ENCODE assay signal across 1 cellular context in the genomic region with DNA sequence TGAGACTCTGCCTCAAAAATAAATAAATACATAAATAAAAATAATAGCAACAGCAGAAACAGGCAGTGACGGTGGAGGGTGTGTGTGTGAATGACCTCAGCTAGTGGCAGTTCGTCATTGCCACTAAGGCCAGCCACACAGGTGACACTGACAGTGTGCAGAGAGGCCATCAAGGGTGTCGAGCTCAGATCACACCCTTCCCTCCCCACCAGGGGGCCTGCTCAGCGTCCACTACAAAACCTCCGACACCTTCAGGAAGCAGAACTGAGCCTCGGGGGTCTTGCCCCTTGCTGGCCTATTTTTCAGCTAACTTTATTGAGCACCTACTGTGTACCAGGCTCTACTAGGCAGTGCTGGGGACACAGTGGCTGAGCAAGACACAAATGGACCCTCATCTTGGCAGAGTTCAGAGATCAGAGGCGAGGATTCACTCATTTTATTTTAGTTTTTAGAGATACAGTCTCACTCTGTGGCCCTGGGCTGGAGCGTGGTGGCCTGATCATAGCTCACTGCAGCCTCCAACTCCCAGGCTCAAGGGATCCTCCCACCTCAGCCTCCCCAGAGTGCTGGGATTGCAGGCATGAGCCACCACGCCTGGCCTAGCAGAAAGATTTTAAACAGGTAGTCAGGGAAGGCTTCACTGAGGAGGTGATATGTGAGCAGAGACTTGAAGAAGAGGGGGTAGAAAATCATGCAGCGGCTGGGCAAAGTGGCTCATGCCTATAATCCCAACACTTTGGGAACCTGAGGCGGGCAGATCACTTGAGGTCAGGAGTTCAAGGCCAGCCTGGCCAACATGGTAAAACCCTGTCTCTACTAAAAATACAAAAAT.
A peak's percentile ranks its signal among the peaks of the same experiment; 100 is the strongest.
TF ChIP-seq lines count a peak whose summit lies in the region.

No MANE protein-coding gene starts in this region.

TF ChIP-seq in HepG2, 621 proteins besides CTCF, POLR2A, EP300 and RAD21 (continued from another document and continues in another):
- TF ChIP-seq ZNF704 (CRISPR knock-in tag; IDR thresholded peaks at IDR 0.05; ENCODE audit: borderline replicate concordance), result no peak
- TF ChIP-seq ZNF768 (CRISPR knock-in tag; IDR thresholded peaks at IDR 0.05), result peak; percentile 22; the same call in 1 of the 2 replicates
- TF ChIP-seq, protein P1, sequence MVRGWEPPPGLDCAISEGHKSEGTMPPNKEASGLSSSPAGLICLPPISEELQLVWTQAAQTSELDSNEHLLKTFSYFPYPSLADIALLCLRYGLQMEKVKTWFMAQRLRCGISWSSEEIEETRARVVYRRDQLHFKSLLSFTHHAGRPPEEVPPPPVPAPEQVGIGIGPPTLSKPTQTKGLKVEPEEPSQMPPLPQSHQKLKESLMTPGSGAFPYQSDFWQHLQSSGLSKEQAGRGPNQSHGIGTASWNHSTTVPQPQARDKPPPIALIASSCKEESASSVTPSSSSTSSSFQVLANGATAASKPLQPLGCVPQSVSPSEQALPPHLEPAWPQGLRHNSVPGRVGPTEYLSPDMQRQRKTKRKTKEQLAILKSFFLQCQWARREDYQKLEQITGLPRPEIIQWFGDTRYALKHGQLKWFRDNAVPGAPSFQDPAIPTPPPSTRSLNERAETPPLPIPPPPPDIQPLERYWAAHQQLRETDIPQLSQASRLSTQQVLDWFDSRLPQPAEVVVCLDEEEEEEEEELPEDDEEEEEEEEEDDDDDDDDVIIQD (CRISPR knock-in tag; IDR thresholded peaks at IDR 0.05; ENCODE audit: low read depth), result no peak
- no peak for TF ChIP-seq RARG (CRISPR knock-in tag; IDR thresholded peaks at IDR 0.05; ENCODE audit: low read depth)
- TF ChIP-seq TBL1XR1 (IDR thresholded peaks at IDR 0.05; ENCODE audit: borderline replicate concordance, low read length, partially characterized antibody), result no peak
- peak; percentile 95 for TF ChIP-seq ZNF770 (CRISPR knock-in tag; IDR thresholded peaks at IDR 0.05)
- TF ChIP-seq DPF2 (CRISPR knock-in tag; IDR thresholded peaks at IDR 0.05; ENCODE audit: borderline replicate concordance, low read depth), result no peak
- TF ChIP-seq ZFAT (CRISPR knock-in tag; conservative IDR thresholded peaks at IDR 0.05), result no peak
- TF ChIP-seq EHMT2 (IDR thresholded peaks at IDR 0.05; ENCODE audit: borderline replicate concordance, low read depth, low read length), result no peak
- no peak for TF ChIP-seq ZNF136 (CRISPR knock-in tag; IDR thresholded peaks at IDR 0.05; ENCODE audit: low read depth)
- peak; percentile 95 for TF ChIP-seq ZKSCAN8 (CRISPR knock-in tag; IDR thresholded peaks at IDR 0.05; ENCODE audit: borderline replicate concordance)
- TF ChIP-seq ZNF639 (CRISPR knock-in tag; conservative IDR thresholded peaks at IDR 0.05), result no peak
- no peak for TF ChIP-seq ZNF484 (CRISPR knock-in tag; IDR thresholded peaks at IDR 0.05; ENCODE audit: borderline replicate concordance, low read depth)
- TF ChIP-seq ZMAT3 (CRISPR knock-in tag; conservative IDR thresholded peaks at IDR 0.05), result no peak
- TF ChIP-seq ZSCAN30 (CRISPR knock-in tag; IDR thresholded peaks at IDR 0.05), result no peak
- TF ChIP-seq, protein P2, sequence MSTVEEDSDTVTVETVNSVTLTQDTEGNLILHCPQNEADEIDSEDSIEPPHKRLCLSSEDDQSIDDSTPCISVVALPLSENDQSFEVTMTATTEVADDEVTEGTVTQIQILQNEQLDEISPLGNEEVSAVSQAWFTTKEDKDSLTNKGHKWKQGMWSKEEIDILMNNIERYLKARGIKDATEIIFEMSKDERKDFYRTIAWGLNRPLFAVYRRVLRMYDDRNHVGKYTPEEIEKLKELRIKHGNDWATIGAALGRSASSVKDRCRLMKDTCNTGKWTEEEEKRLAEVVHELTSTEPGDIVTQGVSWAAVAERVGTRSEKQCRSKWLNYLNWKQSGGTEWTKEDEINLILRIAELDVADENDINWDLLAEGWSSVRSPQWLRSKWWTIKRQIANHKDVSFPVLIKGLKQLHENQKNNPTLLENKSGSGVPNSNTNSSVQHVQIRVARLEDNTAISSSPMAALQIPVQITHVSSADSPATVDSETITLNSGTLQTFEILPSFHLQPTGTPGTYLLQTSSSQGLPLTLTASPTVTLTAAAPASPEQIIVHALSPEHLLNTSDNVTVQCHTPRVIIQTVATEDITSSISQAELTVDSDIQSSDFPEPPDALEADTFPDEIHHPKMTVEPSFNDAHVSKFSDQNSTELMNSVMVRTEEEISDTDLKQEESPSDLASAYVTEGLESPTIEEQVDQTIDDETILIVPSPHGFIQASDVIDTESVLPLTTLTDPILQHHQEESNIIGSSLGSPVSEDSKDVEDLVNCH (CRISPR knock-in tag; IDR thresholded peaks at IDR 0.05), result no peak
- TF ChIP-seq, protein P3, sequence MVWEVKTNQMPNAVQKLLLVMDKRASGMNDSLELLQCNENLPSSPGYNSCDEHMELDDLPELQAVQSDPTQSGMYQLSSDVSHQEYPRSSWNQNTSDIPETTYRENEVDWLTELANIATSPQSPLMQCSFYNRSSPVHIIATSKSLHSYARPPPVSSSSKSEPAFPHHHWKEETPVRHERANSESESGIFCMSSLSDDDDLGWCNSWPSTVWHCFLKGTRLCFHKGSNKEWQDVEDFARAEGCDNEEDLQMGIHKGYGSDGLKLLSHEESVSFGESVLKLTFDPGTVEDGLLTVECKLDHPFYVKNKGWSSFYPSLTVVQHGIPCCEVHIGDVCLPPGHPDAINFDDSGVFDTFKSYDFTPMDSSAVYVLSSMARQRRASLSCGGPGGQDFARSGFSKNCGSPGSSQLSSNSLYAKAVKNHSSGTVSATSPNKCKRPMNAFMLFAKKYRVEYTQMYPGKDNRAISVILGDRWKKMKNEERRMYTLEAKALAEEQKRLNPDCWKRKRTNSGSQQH (CRISPR knock-in tag; IDR thresholded peaks at IDR 0.05; ENCODE audit: low read depth), result no peak
- TF ChIP-seq, protein P4, sequence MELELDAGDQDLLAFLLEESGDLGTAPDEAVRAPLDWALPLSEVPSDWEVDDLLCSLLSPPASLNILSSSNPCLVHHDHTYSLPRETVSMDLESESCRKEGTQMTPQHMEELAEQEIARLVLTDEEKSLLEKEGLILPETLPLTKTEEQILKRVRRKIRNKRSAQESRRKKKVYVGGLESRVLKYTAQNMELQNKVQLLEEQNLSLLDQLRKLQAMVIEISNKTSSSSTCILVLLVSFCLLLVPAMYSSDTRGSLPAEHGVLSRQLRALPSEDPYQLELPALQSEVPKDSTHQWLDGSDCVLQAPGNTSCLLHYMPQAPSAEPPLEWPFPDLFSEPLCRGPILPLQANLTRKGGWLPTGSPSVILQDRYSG (CRISPR knock-in tag; IDR thresholded peaks at IDR 0.05), result no peak
- TF ChIP-seq GTF2F1 (IDR thresholded peaks at IDR 0.05; ENCODE audit: low read length), result no peak
- TF ChIP-seq, protein P5, sequence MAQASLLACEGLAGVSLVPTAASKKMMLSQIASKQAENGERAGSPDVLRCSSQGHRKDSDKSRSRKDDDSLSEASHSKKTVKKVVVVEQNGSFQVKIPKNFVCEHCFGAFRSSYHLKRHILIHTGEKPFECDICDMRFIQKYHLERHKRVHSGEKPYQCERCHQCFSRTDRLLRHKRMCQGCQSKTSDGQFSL (CRISPR knock-in tag; IDR thresholded peaks at IDR 0.05), result no peak
- TF ChIP-seq SRSF1 (optimal IDR thresholded peaks at IDR 0.05; ENCODE audit: low read depth, low read length), result no peak
- no peak for TF ChIP-seq CCDC6 (CRISPR knock-in tag; IDR thresholded peaks at IDR 0.05)
- TF ChIP-seq DNMT3B (CRISPR knock-in tag; conservative IDR thresholded peaks at IDR 0.05), result no peak
- TF ChIP-seq TBX2 (CRISPR knock-in tag; IDR thresholded peaks at IDR 0.05; ENCODE audit: borderline replicate concordance), result peak; percentile 77
- peak; percentile 60 for TF ChIP-seq CREB1 (IDR thresholded peaks at IDR 0.05)
- TF ChIP-seq CREB1 (CRISPR knock-in tag; IDR thresholded peaks at IDR 0.05), result no peak
- no peak; the same call in 1 of the 2 replicates for TF ChIP-seq KDM5B (CRISPR knock-in tag; IDR thresholded peaks at IDR 0.05; ENCODE audit: borderline replicate concordance)
- TF ChIP-seq, protein P6, sequence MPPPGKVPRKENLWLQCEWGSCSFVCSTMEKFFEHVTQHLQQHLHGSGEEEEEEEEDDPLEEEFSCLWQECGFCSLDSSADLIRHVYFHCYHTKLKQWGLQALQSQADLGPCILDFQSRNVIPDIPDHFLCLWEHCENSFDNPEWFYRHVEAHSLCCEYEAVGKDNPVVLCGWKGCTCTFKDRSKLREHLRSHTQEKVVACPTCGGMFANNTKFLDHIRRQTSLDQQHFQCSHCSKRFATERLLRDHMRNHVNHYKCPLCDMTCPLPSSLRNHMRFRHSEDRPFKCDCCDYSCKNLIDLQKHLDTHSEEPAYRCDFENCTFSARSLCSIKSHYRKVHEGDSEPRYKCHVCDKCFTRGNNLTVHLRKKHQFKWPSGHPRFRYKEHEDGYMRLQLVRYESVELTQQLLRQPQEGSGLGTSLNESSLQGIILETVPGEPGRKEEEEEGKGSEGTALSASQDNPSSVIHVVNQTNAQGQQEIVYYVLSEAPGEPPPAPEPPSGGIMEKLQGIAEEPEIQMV (CRISPR knock-in tag; IDR thresholded peaks at IDR 0.05; ENCODE audit: low read depth), result no peak
- no peak for TF ChIP-seq ZNF264 (CRISPR knock-in tag; IDR thresholded peaks at IDR 0.05)
- TF ChIP-seq, protein P7, sequence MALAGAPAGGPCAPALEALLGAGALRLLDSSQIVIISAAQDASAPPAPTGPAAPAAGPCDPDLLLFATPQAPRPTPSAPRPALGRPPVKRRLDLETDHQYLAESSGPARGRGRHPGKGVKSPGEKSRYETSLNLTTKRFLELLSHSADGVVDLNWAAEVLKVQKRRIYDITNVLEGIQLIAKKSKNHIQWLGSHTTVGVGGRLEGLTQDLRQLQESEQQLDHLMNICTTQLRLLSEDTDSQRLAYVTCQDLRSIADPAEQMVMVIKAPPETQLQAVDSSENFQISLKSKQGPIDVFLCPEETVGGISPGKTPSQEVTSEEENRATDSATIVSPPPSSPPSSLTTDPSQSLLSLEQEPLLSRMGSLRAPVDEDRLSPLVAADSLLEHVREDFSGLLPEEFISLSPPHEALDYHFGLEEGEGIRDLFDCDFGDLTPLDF (CRISPR knock-in tag; IDR thresholded peaks at IDR 0.05), result no peak
- no peak for TF ChIP-seq REL (CRISPR knock-in tag; conservative IDR thresholded peaks at IDR 0.05)
- 0 out of 2 replicates have a peak, but pooled peaks have one; percentile 13 for TF ChIP-seq ELF3 (CRISPR knock-in tag; IDR thresholded peaks at IDR 0.05)
- TF ChIP-seq ZC3H13 (CRISPR knock-in tag; IDR thresholded peaks at IDR 0.05), result no peak
- TF ChIP-seq ZNF501 (CRISPR knock-in tag; IDR thresholded peaks at IDR 0.05), result 0 out of 2 replicates have a peak, but pooled peaks have one; percentile 37
- no peak for TF ChIP-seq ZNF382 (CRISPR knock-in tag; IDR thresholded peaks at IDR 0.05; ENCODE audit: borderline replicate concordance)
- TF ChIP-seq ZSCAN22 (CRISPR knock-in tag; IDR thresholded peaks at IDR 0.05), result no peak
- 0 out of 2 replicates have a peak, but pooled peaks have one; percentile 53 for TF ChIP-seq ZMYM2 (CRISPR knock-in tag; IDR thresholded peaks at IDR 0.05)
- no peak for TF ChIP-seq ZNF280B (CRISPR knock-in tag; IDR thresholded peaks at IDR 0.05; ENCODE audit: borderline replicate concordance)
- TF ChIP-seq MXD1 (CRISPR knock-in tag; IDR thresholded peaks at IDR 0.05), result no peak
- no peak for TF ChIP-seq ASH2L (IDR thresholded peaks at IDR 0.05; ENCODE audit: insufficient read length, low read depth, low read length)
- TF ChIP-seq SOX5 (CRISPR knock-in tag; IDR thresholded peaks at IDR 0.05; ENCODE audit: borderline replicate concordance), result 0 out of 2 replicates have a peak, but pooled peaks have one; percentile 19
- peak; percentile 42; the same call in 1 of the 2 replicates for TF ChIP-seq MIXL1 (CRISPR knock-in tag; IDR thresholded peaks at IDR 0.05)
- TF ChIP-seq SOX6 (IDR thresholded peaks at IDR 0.05), result no peak
- no peak for TF ChIP-seq SOX6 (CRISPR knock-in tag; IDR thresholded peaks at IDR 0.05)
- peak; percentile 61; the same call in 1 of the 2 replicates for TF ChIP-seq KDM2A (CRISPR knock-in tag; IDR thresholded peaks at IDR 0.05; ENCODE audit: borderline replicate concordance, low read depth)
- TF ChIP-seq SMARCC2 (IDR thresholded peaks at IDR 0.05), result no peak
